In the genomic region with DNA sequence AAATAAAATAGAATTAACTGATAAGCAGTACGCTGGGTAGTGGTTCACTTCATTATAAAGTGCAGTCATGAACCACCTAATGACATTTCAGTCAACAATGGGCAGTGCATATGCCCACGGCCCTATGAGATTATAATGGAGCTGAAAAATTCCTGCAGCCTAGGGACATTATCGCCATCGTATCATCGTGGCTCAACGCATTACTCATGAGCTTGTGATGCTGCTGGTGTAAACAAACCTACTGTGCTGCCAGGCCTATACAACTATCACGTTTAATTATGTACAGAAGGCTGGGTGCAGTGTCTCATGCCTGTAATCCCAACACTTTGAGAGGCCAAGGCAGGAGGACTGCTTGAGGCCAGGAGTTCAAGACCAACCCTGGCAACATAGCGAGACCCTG, we compare ENCODE assay signal across 17 cellular contexts.
"Had no signal": no experiment of that assay in that cellular context is flagged by ENCODE, and none has a peak within 500 bp of the region (broad histone marks: within the 10 kb centered on the region; RNA-seq: fewer than 3 reads in every experiment).

No MANE protein-coding gene starts in this region.

- H3K4me3 ChIP-seq: left lung, pancreas had no signal

- H3K27me3 ChIP-seq: pancreas had no signal

- H3K36me3 ChIP-seq: left lung, pancreas had no signal

- ATAC-seq: activated CD8-positive, alpha-beta T cell treated with anti-CD3 and anti-CD28 coated beads, Interleukin-2, amount 10 ng/mL, durations not matched to agents 7 days and 5 days; activated T-cell treated with anti-CD3 and anti-CD28 coated beads, Interleukin-2, amount 50 U/mL, for 72 hours; effector memory CD8-positive, alpha-beta T cell; left lung; naive thymus-derived CD4-positive, alpha-beta T cell; pancreas; stimulated activated effector memory CD8-positive, alpha-beta T cell treated with anti-CD3 and anti-CD28 coated beads, Interleukin-12 subunit alpha, Interleukin-12 subunit beta, amount 100 ng/mL, for 72 hours had no signal

- H3K9me3 ChIP-seq: left lung, pancreas had no signal

- H3K27ac ChIP-seq: epithelial cell of prostate, left lung, pancreas had no signal

- H3K4me1 ChIP-seq: left lung, pancreas had no signal

- DNase-seq: activated B cell treated with CpG ODN at 0.5 μM for 24 hours; activated CD4-positive, alpha-beta T cell treated with anti-CD3 and anti-CD28 coated beads for 48 hours; activated CD8-positive, alpha-beta memory T cell treated with anti-CD3 and anti-CD28 coated beads, Interleukin-2, amount 50 U/mL, for 4 hours; activated CD8-positive, alpha-beta T cell treated with anti-CD3 and anti-CD28 coated beads, Interleukin-2, amount 10 ng/mL, durations not matched to agents 7 days and 5 days; activated gamma-delta T cell; activated T-cell treated with anti-CD3 and anti-CD28 coated beads, Interleukin-2, amount 50 U/mL, for 72 hours; amygdala; effector memory CD8-positive, alpha-beta T cell; kidney; left lung; mammary epithelial cell; naive thymus-derived CD4-positive, alpha-beta T cell; pancreas; stimulated activated CD4-positive, alpha-beta T cell treated with anti-CD3 and anti-CD28 coated beads, Interleukin-12 subunit alpha, Interleukin-12 subunit beta, amount 100 ng/mL, for 4 hours; T-helper 2 cell had no signal
